Comparison of ENCODE assay signal across 17 cellular contexts in genomic region chr22:25365491-25366261, GRCh38.
DNase-seq lines count a peak whose midpoint lies in the region; ATAC-seq, FAIRE-seq and TF ChIP-seq lines count a peak whose summit lies in the region.
"Had no signal": no experiment of that assay in that cellular context is flagged by ENCODE, and none has a peak within 500 bp of the region (broad histone marks: within the 10 kb centered on the region; RNA-seq: fewer than 3 reads in every experiment).

No MANE protein-coding gene starts in this region.

- H3K79me1 ChIP-seq in H9 (ENCODE audit: insufficient read depth, low read depth, low read length, poor library complexity, severe bottlenecking) = no peaks in the 10 kb centered on the region

- H3K27me3 Mint-ChIP-seq in H9 (ENCODE audit: low read depth) = no peaks in the 10 kb centered on the region
- H3K27me3 Mint-ChIP-seq: central memory CD8-positive, alpha-beta T cell had no signal

- no peaks in the 10 kb centered on the region for H3K23me2 ChIP-seq in H9 (ENCODE audit: insufficient read length, low read depth, low read length, poor library complexity, severe bottlenecking)

- H2BK5ac ChIP-seq in H9 (ENCODE audit: insufficient read length, low read length) = no peak overlapping the region

- DNase-seq in H9 = no peak
- DNase-seq in kidney = peak; percentile 79
- DNase-seq in sigmoid colon = peak; percentile 58
- no peak for DNase-seq in AG20443 (ENCODE audit: low spot score)
- DNase-seq in DMS53 (lab: John Stamatoyannopoulos, UW) = no peak
- DNase-seq: activated effector memory CD4-positive, alpha-beta T cell treated with Interleukin-2 at 50 U/mL for 16 hours; effector memory CD4-positive, alpha-beta T cell; hypothalamus; NCI-H1436; NCI-H446; T-helper 1 cell had no signal

- H3K18ac ChIP-seq in H9 (ENCODE audit: insufficient read length, low read depth, low read length) = no peak overlapping the region

- ATAC-seq in HG02623 (IDR thresholded peaks at IDR 0.05; ENCODE audit: unreplicated experiment) (no peak), GM21447 (IDR thresholded peaks at IDR 0.05; ENCODE audit: unreplicated experiment) (no peak)

- H3K14ac ChIP-seq in H9 (ENCODE audit: insufficient read depth, low read length) = no peak overlapping the region

- H3K4me3 Mint-ChIP-seq in H9 = no peak overlapping the region
- H3K4me3 Mint-ChIP-seq: central memory CD8-positive, alpha-beta T cell had no signal

- no peak overlapping the region for H2BK20ac ChIP-seq in H9 (ENCODE audit: low read depth, low read length, poor library complexity, severe bottlenecking)

- H3K9me3 Mint-ChIP-seq in H9 = no peaks in the 10 kb centered on the region
- H3K9me3 Mint-ChIP-seq: central memory CD8-positive, alpha-beta T cell had no signal

- no peak overlapping the region for H2AK5ac ChIP-seq in H9 (ENCODE audit: insufficient read length, low read length)

- H4K91ac ChIP-seq in H9 (ENCODE audit: insufficient read length, low read depth, low read length) = no peak overlapping the region

- no peaks in the 10 kb centered on the region for H3K4me1 ChIP-seq in H9 (ENCODE audit: insufficient read depth, low read length)
- H3K4me1 ChIP-seq in kidney (ENCODE audit: control insufficient read depth in 1 of 2, insufficient read depth in 1 of 2, low read depth in 1 of 2, low read length in 2 of 2) = peaks cover 2 to 18% of the 10 kb centered on the region in 2 donors
- peaks cover 0 to 15% (median 4%) of the 10 kb centered on the region in 4 donors for H3K4me1 ChIP-seq in sigmoid colon
- H3K4me1 ChIP-seq: pancreas had no signal

- H3K9ac ChIP-seq in H9 (ENCODE audit: extremely low read depth, insufficient read length, low read length) (no peak overlapping the region), kidney (ENCODE audit: low read length in 2 of 2) (no peak overlapping the region)

- no peak overlapping the region for H2AFZ ChIP-seq in H9 (ENCODE audit: low read length)

- H3K23ac ChIP-seq in H9 (ENCODE audit: insufficient read length, low read depth, low read length) = no peak overlapping the region

- H3K27ac ChIP-seq in H9 (ENCODE audit: insufficient read length, low read depth, low read length) (no peak overlapping the region), VCaP (peak overlapping the region; percentile 65), kidney (ENCODE audit: low read depth in 2 of 2, low read length in 2 of 2) (no peak overlapping the region), sigmoid colon (no peak overlapping the region)
- H3K27ac ChIP-seq: pancreas, tibial artery had no signal

- H3K4me1 Mint-ChIP-seq in H9 = peaks cover 8 to 15% of the 10 kb centered on the region in 2 experiments

- TF ChIP-seq CTCF in H9 (conservative IDR thresholded peaks at IDR 0.05) = no peak
- no peak for TF ChIP-seq CTCF in VCaP (conservative IDR thresholded peaks at IDR 0.05)
- no peak for TF ChIP-seq CTCF in kidney (IDR thresholded peaks at IDR 0.05; ENCODE audit: borderline replicate concordance, extremely low read depth, insufficient read depth)
- no peak for TF ChIP-seq CTCF in sigmoid colon (IDR thresholded peaks at IDR 0.05)

- H3K36me3 ChIP-seq in kidney (ENCODE audit: control insufficient read depth in 1 of 2, insufficient read depth in 2 of 2, low read length in 2 of 2) (peaks cover 0 to 2% of the 10 kb centered on the region in 2 donors), sigmoid colon (no peaks in the 10 kb centered on the region)
- H3K36me3 ChIP-seq: pancreas had no signal

- no peak overlapping the region for H2BK12ac ChIP-seq in H9 (ENCODE audit: insufficient read length, low read depth, low read length)

- H3K4me3 ChIP-seq in kidney (ENCODE audit: low read length in 2 of 2) (no peak overlapping the region), sigmoid colon (no peak overlapping the region)
- H3K4me3 ChIP-seq: pancreas, tibial artery had no signal

- FAIRE-seq in kidney (lab: Jason Lieb, UNC) = no peak
- FAIRE-seq: pancreas had no signal

- no peaks in the 10 kb centered on the region for H3K27me3 ChIP-seq in H9 (ENCODE audit: insufficient read depth, low read length)
- H3K27me3 ChIP-seq in sigmoid colon = no peaks in the 10 kb centered on the region
- H3K27me3 ChIP-seq: pancreas, tibial artery had no signal

- H3K4ac ChIP-seq in H9 (ENCODE audit: low read depth, low read length) = no peak overlapping the region

- H3K9me3 ChIP-seq in H9 (ENCODE audit: control insufficient read depth, low read depth, low read length) = no peaks in the 10 kb centered on the region
- H3K9me3 ChIP-seq in kidney (ENCODE audit: control insufficient read depth in 1 of 2, low read length in 2 of 2) = no peaks in the 10 kb centered on the region
- H3K9me3 ChIP-seq in sigmoid colon = no peaks in the 10 kb centered on the region
- H3K9me3 ChIP-seq: pancreas, tibial artery had no signal

- no peak overlapping the region for H4K5ac ChIP-seq in H9 (ENCODE audit: insufficient read length, low read depth, low read length)

- H3K79me2 ChIP-seq in H9 (ENCODE audit: insufficient read depth, low read length) = no peaks in the 10 kb centered on the region; the same call in 1 of the 2 replicates

- H4K8ac ChIP-seq in H9 (replicated peaks; ENCODE audit: insufficient read length, low read depth, low read length) = no peak overlapping the region

- H3K56ac ChIP-seq in H9 (ENCODE audit: insufficient read length, low read depth, low read length) = no peak overlapping the region

- no peaks in the 10 kb centered on the region for H4K20me1 ChIP-seq in H9 (ENCODE audit: control insufficient read depth, insufficient read depth, insufficient read length)

- no peak for TF ChIP-seq POLR2A in sigmoid colon (IDR thresholded peaks at IDR 0.05)

- no CpG with 5 or more reads among the region's 34 CpGs for WGBS in H9 (ENCODE audit: extremely low coverage, insufficient read length, low lambda C conversion rate)
- 75 to 86% methylated on average over 34 of the region's 34 CpGs for WGBS in sigmoid colon, 2 donors

- no peaks in the 10 kb centered on the region; a peak in 2 of 7 replicates for H3K36me3 Mint-ChIP-seq in H9 (ENCODE audit: insufficient read depth in 1 of 3, low read depth in 3 of 3)

- H2BK120ac ChIP-seq in H9 (ENCODE audit: low read depth, low read length, poor library complexity, severe bottlenecking) = no peak overlapping the region

- TF ChIP-seq EP300 in sigmoid colon (IDR thresholded peaks at IDR 0.05) = no peak

- intact Hi-C loops in kidney (cut with DNase I) = no loop called here
- intact Hi-C loops in sigmoid colon (cut with DNase I) = no loop called here

- peak overlapping the region in 2 of 3 experiments; percentile 85 to 97; a peak in 4 of 7 replicates for H3K27ac Mint-ChIP-seq in H9

- H3T11ph ChIP-seq in H9 (ENCODE audit: low read length) = no peak overlapping the region

- no peak overlapping the region for H3K4me2 ChIP-seq in H9 (ENCODE audit: insufficient read depth, insufficient read length, low read length)

- H2BK15ac ChIP-seq in H9 (ENCODE audit: low read depth, low read length) = no peak overlapping the region

Comparison
In these comparisons a context has a peak if more than half of its experiments do, and no peak if none do; other contexts are left out.
1. DNase-seq: peak in kidney (single experiment) and sigmoid colon (single experiment); none in H9 (single experiment), AG20443 (single experiment) and DMS53 (single experiment).